In genomic region chr14:102998393-102998792, GRCh38 we compare ENCODE assay signal across 23 cellular contexts.
"Had no signal": no experiment of that assay in that cellular context is flagged by ENCODE, and none has a peak within 500 bp of the region (broad histone marks: within the 10 kb centered on the region; RNA-seq: fewer than 3 reads in every experiment).

No MANE protein-coding gene starts in this region.

- H3K4me1 ChIP-seq: breast epithelium had no signal

- H3K4me3 Mint-ChIP-seq: activated B cell treated with CpG ODN at 0.5 μM for 24 hours; activated CD8-positive, alpha-beta T cell treated with anti-CD3 and anti-CD28 coated beads for 36 hours; activated naive CD8-positive, alpha-beta T cell; natural killer cell treated with Interleukin-12 subunit alpha and Interleukin-12 subunit beta and Interleukin-15 and Interleukin-18, amount 100 ng/mL, for 72 hours; T-helper 1 cell treated with Interleukin-12 subunit alpha and Interleukin-12 subunit beta and Interleukin-4 antibody, amounts not matched to agents 30 μg/mL and 1 μg/mL, for 36 hours had no signal

- H3K27ac Mint-ChIP-seq: activated B cell treated with CpG ODN at 0.5 μM for 24 hours; activated CD8-positive, alpha-beta T cell treated with anti-CD3 and anti-CD28 coated beads for 36 hours; activated naive CD8-positive, alpha-beta T cell; natural killer cell treated with Interleukin-12 subunit alpha and Interleukin-12 subunit beta and Interleukin-15 and Interleukin-18, amount 100 ng/mL, for 72 hours; T-helper 1 cell treated with Interleukin-12 subunit alpha and Interleukin-12 subunit beta and Interleukin-4 antibody, amounts not matched to agents 30 μg/mL and 1 μg/mL, for 36 hours had no signal

- H3K27me3 Mint-ChIP-seq: activated B cell treated with CpG ODN at 0.5 μM for 24 hours; activated CD8-positive, alpha-beta T cell treated with anti-CD3 and anti-CD28 coated beads for 36 hours; activated naive CD8-positive, alpha-beta T cell had no signal

- ATAC-seq: activated CD8-positive, alpha-beta T cell treated with anti-CD3 and anti-CD28 coated beads for 36 hours; esophagus mucosa; foreskin keratinocyte; natural killer cell treated with Interleukin-12 subunit alpha and Interleukin-12 subunit beta and Interleukin-15 and Interleukin-18, amount 100 ng/mL, for 72 hours; right cardiac atrium; stimulated activated naive CD8-positive, alpha-beta T cell treated with anti-CD3 and anti-CD28 coated beads, Interleukin-15, Interleukin-2, amounts not matched to agents 100 U/mL and 50 U/mL, for 24 hours had no signal

- H3K27ac ChIP-seq: breast epithelium, foreskin keratinocyte, prostate gland, skin epidermis, transverse colon had no signal

- H3K9me3 Mint-ChIP-seq: activated B cell treated with CpG ODN at 0.5 μM for 24 hours; activated CD8-positive, alpha-beta T cell treated with anti-CD3 and anti-CD28 coated beads for 36 hours; natural killer cell treated with Interleukin-12 subunit alpha and Interleukin-12 subunit beta and Interleukin-15 and Interleukin-18, amount 100 ng/mL, for 72 hours; T-helper 1 cell treated with Interleukin-12 subunit alpha and Interleukin-12 subunit beta and Interleukin-4 antibody, amounts not matched to agents 30 μg/mL and 1 μg/mL, for 36 hours had no signal

- H3K9me3 ChIP-seq: breast epithelium, prostate gland, transverse colon had no signal

- H3K27me3 ChIP-seq: breast epithelium, dorsolateral prefrontal cortex, foreskin keratinocyte, transverse colon had no signal

- H3K36me3 Mint-ChIP-seq: activated naive CD8-positive, alpha-beta T cell; natural killer cell treated with Interleukin-12 subunit alpha and Interleukin-12 subunit beta and Interleukin-15 and Interleukin-18, amount 100 ng/mL, for 72 hours had no signal

- DNase-seq: activated B cell treated with CpG ODN at 0.5 μM for 24 hours; activated CD4-positive, alpha-beta T cell treated with anti-CD3 and anti-CD28 coated beads for 48 hours; activated CD8-positive, alpha-beta T cell treated with anti-CD3 and anti-CD28 coated beads for 36 hours; activated gamma-delta T cell; activated T-cell treated with anti-CD3 and anti-CD28 coated beads, Interleukin-2, amount 50 U/mL, for 48 hours; amygdala; cerebellar nuclear complex; dorsolateral prefrontal cortex; foreskin keratinocyte; glutamatergic neuron; occipital lobe; stimulated activated CD4-positive, alpha-beta T cell treated with anti-CD3 and anti-CD28 coated beads, Interleukin-4, amount 100 ng/mL, for 4 hours; stimulated activated CD8-positive, alpha-beta memory T cell treated with anti-CD3 and anti-CD28 coated beads, Interleukin-4, amount 100 ng/mL, for 48 hours; stimulated activated naive CD8-positive, alpha-beta T cell treated with anti-CD3 and anti-CD28 coated beads, Interleukin-15, Interleukin-2, amounts not matched to agents 100 U/mL and 50 U/mL, for 24 hours; transverse colon had no signal

- H3K4me3 ChIP-seq: breast epithelium, dorsolateral prefrontal cortex, prostate gland, skin epidermis, transverse colon had no signal
